In the genomic region with DNA sequence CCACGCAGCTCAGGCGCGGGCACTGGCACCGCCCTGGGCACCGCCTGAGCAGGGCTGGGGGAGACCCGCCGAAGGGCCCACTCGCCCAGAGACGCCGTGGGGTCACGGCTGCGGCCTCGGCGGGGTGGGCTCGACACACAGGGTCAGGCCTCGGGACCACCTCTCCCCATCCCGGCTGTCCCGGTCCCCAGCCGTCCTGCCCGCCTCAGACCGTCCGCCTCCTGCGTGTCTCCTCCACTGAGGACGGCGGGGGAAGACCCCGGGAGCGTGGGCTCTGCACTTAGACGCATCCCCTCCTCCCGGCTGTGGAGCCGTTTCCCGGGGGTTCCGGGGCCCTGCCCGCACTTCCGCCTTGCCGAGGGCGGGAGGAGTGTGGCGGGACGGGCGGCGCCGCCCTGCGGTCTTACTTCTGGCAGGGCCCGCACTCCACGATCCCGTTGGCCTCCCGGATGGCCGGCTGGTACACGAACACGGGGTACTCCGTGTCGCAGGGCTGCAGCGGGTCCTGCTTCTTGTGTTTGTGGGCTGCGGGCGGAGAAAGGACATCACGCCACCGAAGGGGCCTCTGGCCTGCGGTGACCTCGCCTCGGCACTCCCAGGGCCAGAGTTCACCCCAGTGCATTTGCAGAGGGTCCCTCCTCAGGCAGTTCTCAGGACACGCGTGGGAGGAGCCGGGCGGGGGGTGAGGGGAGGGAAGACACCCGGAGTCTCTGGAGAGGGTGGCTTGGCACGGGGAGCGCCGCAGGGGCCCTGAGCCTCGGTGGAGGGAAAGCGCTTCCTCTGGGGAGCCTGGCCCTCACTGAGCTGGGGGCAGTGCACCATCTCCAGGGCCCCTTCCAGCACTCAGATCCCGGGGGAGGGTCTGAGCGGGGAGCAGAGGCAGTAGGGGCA, we compare ENCODE assay signal across 1 cellular context.
TF ChIP-seq lines count a peak whose summit lies in the region.

No MANE protein-coding gene starts in this region.

TF ChIP-seq in endothelial cell of umbilical vein, 7 proteins besides CTCF, POLR2A, EP300 and RAD21 (continued from another document):
- no peak for TF ChIP-seq POLR2AphosphoS5 (IDR thresholded peaks at IDR 0.05; ENCODE audit: insufficient read depth, low read depth, low read length)
